ENCODE assay signal across 21 cellular contexts in the genomic region with DNA sequence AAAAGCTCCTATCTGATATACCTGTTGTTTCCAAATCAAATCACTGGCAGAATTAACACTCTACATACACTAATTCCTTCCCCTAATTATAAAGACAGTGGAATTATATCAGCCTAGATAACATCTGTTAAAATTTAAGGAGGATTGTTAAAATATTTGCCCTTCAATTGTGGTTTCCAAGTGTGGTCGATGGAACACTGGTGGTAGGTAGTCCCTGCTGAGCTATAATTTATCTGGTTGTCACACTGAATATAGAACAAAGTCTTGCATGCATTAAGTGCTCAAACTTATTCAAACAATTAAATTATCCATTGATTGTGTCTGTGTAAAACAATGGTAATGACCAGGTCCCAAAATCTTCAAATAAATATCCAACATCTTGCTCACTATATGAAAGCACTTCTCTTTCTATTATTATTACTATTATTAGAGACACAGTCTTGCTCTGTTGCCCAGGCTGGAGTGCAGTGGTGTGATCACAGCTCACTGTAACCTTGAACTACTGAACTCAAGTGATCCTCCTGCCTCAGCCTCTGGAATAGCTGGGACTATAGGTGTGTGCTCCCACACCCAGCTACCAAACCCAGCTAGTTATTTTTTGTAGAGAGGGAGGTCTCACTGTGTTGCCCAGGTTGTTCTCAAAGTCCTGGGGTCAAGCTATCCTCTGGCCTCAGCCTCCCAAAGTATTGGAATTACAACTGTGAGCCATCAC. TPM values are rescaled to one million over a fixed set of nuclear protein-coding genes. Genes with fewer than 3 reads are reported as not detected.
DNase-seq lines count a peak whose midpoint lies in the region; TF ChIP-seq lines count a peak whose summit lies in the region.
"Had no signal": no experiment of that assay in that cellular context is flagged by ENCODE, and none has a peak within 500 bp of the region (broad histone marks: within the 10 kb centered on the region; RNA-seq: fewer than 3 reads in every experiment).

No MANE protein-coding gene starts in this region.

- H3K27me3 Mint-ChIP-seq in osteocyte (ENCODE audit: unreplicated experiment), result no peaks in the 10 kb centered on the region
- H3K27me3 Mint-ChIP-seq: B cell; CD4-positive, CD25-positive, alpha-beta regulatory T cell had no signal

- DNase-seq in left ventricle myocardium inferior (no peak), cardiac septum (ENCODE audit: low spot score) (no peak), EH (ENCODE audit: low read depth) (peak; percentile 33), astrocyte of the cerebellum (ENCODE audit: low read depth) (peak; percentile 54), osteocyte (ENCODE audit: extremely low spot score, unreplicated experiment) (no peak), cortex of kidney (lab: John Stamatoyannopoulos, UW) (no peak), GM19238 (ENCODE audit: insufficient read length, low spot score) (no peak)
- DNase-seq: Caco-2; CD4-positive, CD25-positive, alpha-beta regulatory T cell; CD8-positive, alpha-beta T cell; DMS153; DND-41; EL; GDM1; GOT3; HFFc6 had no signal

- no peak overlapping the region for H3K4me3 Mint-ChIP-seq in osteocyte (ENCODE audit: unreplicated experiment)
- H3K4me3 Mint-ChIP-seq: B cell; CD4-positive, CD25-positive, alpha-beta regulatory T cell; CD8-positive, alpha-beta T cell; HFFc6 had no signal

- H3K9me3 ChIP-seq in left ventricle myocardium inferior (replicated peaks), result no peaks in the 10 kb centered on the region
- H3K9me3 ChIP-seq: BLaER1, Caco-2, HAP-1 had no signal

- peaks cover 34% of the 10 kb centered on the region for H3K4me1 Mint-ChIP-seq in osteocyte (ENCODE audit: unreplicated experiment)
- H3K4me1 Mint-ChIP-seq: B cell; CD4-positive, CD25-positive, alpha-beta regulatory T cell had no signal

- no peaks in the 10 kb centered on the region for H3K27me3 ChIP-seq in left ventricle myocardium inferior (ENCODE audit: low read depth)
- H3K27me3 ChIP-seq: BLaER1 had no signal

- peak overlapping the region; percentile 50 for H3K27ac Mint-ChIP-seq in osteocyte (ENCODE audit: unreplicated experiment)
- H3K27ac Mint-ChIP-seq: B cell; CD4-positive, CD25-positive, alpha-beta regulatory T cell; CD8-positive, alpha-beta T cell; HFFc6 had no signal

- H3K9me3 Mint-ChIP-seq in osteocyte (ENCODE audit: unreplicated experiment), result no peaks in the 10 kb centered on the region
- H3K9me3 Mint-ChIP-seq: HFFc6 had no signal

- intact Hi-C loops in left ventricle myocardium inferior (cut with micrococcal nuclease) (no loop called here), cardiac septum (cut with DNase I) (loop anchor here (5.0 kb wide), 1 partner anchor 38 kb away; no protein-coding TSS in a partner anchor)

- H3K4me1 ChIP-seq in left ventricle myocardium inferior, result peaks cover 79% of the 10 kb centered on the region

- H3K36me3 ChIP-seq in left ventricle myocardium inferior, result no peaks in the 10 kb centered on the region
- H3K36me3 ChIP-seq: BLaER1, HAP-1 had no signal

- peak overlapping the region; percentile 59 for H3K27ac ChIP-seq in left ventricle myocardium inferior (replicated peaks)
- H3K27ac ChIP-seq: BLaER1, C4-2B had no signal

- TF ChIP-seq CTCF in left ventricle myocardium inferior (IDR thresholded peaks at IDR 0.05; ENCODE audit: borderline replicate concordance), result no peak
- no peak for TF ChIP-seq CTCF in astrocyte of the cerebellum (IDR thresholded peaks at IDR 0.05; ENCODE audit: low read depth, low read length, missing control alignments)
- TF ChIP-seq CTCF in osteocyte (IDR thresholded peaks at IDR 0.05), result no peak

- H3K4me3 ChIP-seq in left ventricle myocardium inferior (no peak overlapping the region), astrocyte of the cerebellum (ENCODE audit: low read depth, low read length) (no peak overlapping the region)
- H3K4me3 ChIP-seq: BLaER1, GM12878, HAP-1 had no signal

- in situ Hi-C loops in astrocyte of the cerebellum (cut with HindIII; ENCODE audit: low sequenced_read_pairs), result no loop called here

- no peaks in the 10 kb centered on the region for H3K36me3 Mint-ChIP-seq in osteocyte (ENCODE audit: unreplicated experiment)
- H3K36me3 Mint-ChIP-seq: CD4-positive, CD25-positive, alpha-beta regulatory T cell; CD8-positive, alpha-beta T cell had no signal

RNA-seq across cellular contexts. Expression of a gene that starts 12.0 kb away (rescaled TPM):
- total RNA-seq in left ventricle myocardium inferior (370 TPM), cardiac septum (367 TPM), osteocyte (83.8 and 87.2 TPM in 2 replicates)
- total RNA-seq: B cell; CD4-positive, CD25-positive, alpha-beta regulatory T cell had no signal

Comparison
In these comparisons a context has a peak if more than half of its experiments do, and no peak if none do; other contexts are left out.
1. DNase-seq: peak in EH (single experiment) and astrocyte of the cerebellum (single experiment); none in left ventricle myocardium inferior (single experiment), cardiac septum (single experiment), osteocyte (single experiment), cortex of kidney (single experiment) and GM19238 (single experiment).